In genomic region chr9:100098241-100098886, GRCh38 we compare ENCODE assay signal across 8 cellular contexts. TPM values are rescaled to one million over a fixed set of nuclear protein-coding genes. Genes with fewer than 3 reads are reported as not detected.
A peak's percentile ranks its signal among the peaks of the same experiment; 100 is the strongest.
DNase-seq lines count a peak whose midpoint lies in the region; ATAC-seq and TF ChIP-seq lines count a peak whose summit lies in the region.

No MANE protein-coding gene starts in this region.

- intact Hi-C loops in right lobe of liver (cut with DNase I): no loop called here

- peaks cover 0 to 48% (median 3%) of the 10 kb centered on the region in 4 donors for H3K4me1 ChIP-seq in right lobe of liver

- TF ChIP-seq CTCF in 22Rv1 (IDR thresholded peaks at IDR 0.05) (no peak), GM12875 (IDR thresholded peaks at IDR 0.05; ENCODE audit: borderline replicate concordance, insufficient read depth, low read depth, low read length) (no peak), VCaP (conservative IDR thresholded peaks at IDR 0.05) (no peak), right lobe of liver (IDR thresholded peaks at IDR 0.05) (no peak)

- H3K27ac ChIP-seq in 22Rv1 (peak overlapping the region; percentile 90), VCaP (peak overlapping the region; percentile 84), right lobe of liver (peak overlapping the region; percentile 73 to 84 (median 79))

- TF ChIP-seq POLR2A in right lobe of liver (IDR thresholded peaks at IDR 0.05): no peak

- peak; percentile 40 for DNase-seq in NCI-H2107 (lab: John Stamatoyannopoulos, UW)
- peak; percentile 73 for DNase-seq in ecto neural progenitor cell (ENCODE audit: low spot score)
- peak; percentile 74 to 83 (median 79) for DNase-seq in right lobe of liver
- DNase-seq in stimulated activated CD8-positive, alpha-beta memory T cell treated with anti-CD3 and anti-CD28 coated beads, Interleukin-12 subunit alpha, Interleukin-12 subunit beta, amount 100 ng/mL, for 1 hour (ENCODE audit: low read depth): peak; percentile 2

- no peaks in the 10 kb centered on the region for H3K36me3 ChIP-seq in right lobe of liver

- H3K27me3 ChIP-seq in right lobe of liver: no peaks in the 10 kb centered on the region

- WGBS in right lobe of liver (ENCODE audit: insufficient coverage, low coverage, low lambda C conversion rate, missing lambda C conversion rate): under 1% methylated on average over 24 of the region's 34 CpGs

- ATAC-seq in HG03025 (IDR thresholded peaks at IDR 0.05; ENCODE audit: low FRiP score, unreplicated experiment) (peak; percentile 13), right lobe of liver (peak; percentile 45 to 70 (median 64))

- peak overlapping the region; percentile 78 for H3K4me3 ChIP-seq in GM12875 (ENCODE audit: low read depth, low read length)
- H3K4me3 ChIP-seq in right lobe of liver: peak overlapping the region; percentile 84 to 98 (median 95)

- H3K9me3 ChIP-seq in right lobe of liver: no peaks in the 10 kb centered on the region

RNA-seq across cellular contexts. Expression of gene ERP44, which starts 0.4 kb away (rescaled TPM):
- 10 to 100 TPM; 16.8 to 21.4 (median 18.5) TPM for total RNA-seq in right lobe of liver

RNA-seq across cellular contexts. Expression of gene INVS, which starts 0.7 kb away (rescaled TPM):
- total RNA-seq in right lobe of liver: 10 to 100 TPM; 10.6 to 23.2 (median 16.8) TPM

Comparison
In these comparisons a context has a peak if more than half of its experiments do, and no peak if none do; other contexts are left out.
1. Peak in every context shown above with its lines: DNase-seq, ATAC-seq, H3K4me3 ChIP-seq and H3K27ac ChIP-seq.
2. DNase-seq: peak in every context shown above with its lines; median percentile 79 in right lobe of liver; 73 in ecto neural progenitor cell; 40 in NCI-H2107; 2 in stimulated activated CD8-positive, alpha-beta memory T cell treated with anti-CD3 and anti-CD28 coated beads, Interleukin-12 subunit alpha, Interleukin-12 subunit beta, amount 100 ng/mL, for 1 hour.